In the genomic region with DNA sequence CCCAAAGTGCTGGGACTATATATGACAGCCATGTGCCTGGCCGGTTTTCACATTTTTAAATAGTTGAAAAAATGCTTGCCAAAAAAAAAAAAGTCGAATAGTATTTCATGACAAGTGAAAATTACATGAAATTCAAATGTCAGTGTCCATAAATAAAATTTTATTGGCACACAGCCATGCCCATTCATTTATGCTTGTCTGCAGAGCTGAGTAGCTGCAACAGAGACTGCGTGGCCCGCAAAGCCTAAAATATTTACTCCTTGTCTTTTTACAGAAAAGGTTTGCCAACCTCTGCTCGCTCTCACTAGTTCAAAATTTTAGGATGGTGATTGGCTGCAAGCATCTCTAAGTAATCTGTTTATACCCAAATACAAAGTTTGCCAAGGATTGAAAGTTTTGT, we compare ENCODE assay signal across 22 cellular contexts. TPM values are rescaled to one million over a fixed set of nuclear protein-coding genes. Genes with fewer than 3 reads are reported as not detected.
DNase-seq lines count a peak whose midpoint lies in the region; ATAC-seq and TF ChIP-seq lines count a peak whose summit lies in the region.
"Had no signal": no experiment of that assay in that cellular context is flagged by ENCODE, and none has a peak within 500 bp of the region (broad histone marks: within the 10 kb centered on the region; RNA-seq: fewer than 3 reads in every experiment).

No MANE protein-coding gene starts in this region.

- no peak overlapping the region for H3K4me3 ChIP-seq in DOHH2 (ENCODE audit: low read length)
- no peak overlapping the region for H3K4me3 ChIP-seq in adrenal gland
- no peak overlapping the region for H3K4me3 ChIP-seq in right atrium auricular region
- H3K4me3 ChIP-seq: GM23248, Peyer's patch had no signal

- no peaks in the 10 kb centered on the region for H3K36me3 ChIP-seq in DOHH2 (ENCODE audit: control insufficient read depth, low read length)
- no peaks in the 10 kb centered on the region for H3K36me3 ChIP-seq in adrenal gland (replicated peaks in 1 of 2)
- H3K36me3 ChIP-seq in right atrium auricular region, result no peaks in the 10 kb centered on the region
- H3K36me3 ChIP-seq: Peyer's patch had no signal

- H3K4me2 ChIP-seq in DOHH2 (ENCODE audit: low read length), result peak overlapping the region; percentile 17
- H3K4me2 ChIP-seq: SK-N-SH had no signal

- H3K79me2 ChIP-seq in DOHH2 (ENCODE audit: control insufficient read depth, low read length), result no peaks in the 10 kb centered on the region

- H3F3A ChIP-seq in DOHH2 (ENCODE audit: control insufficient read depth, insufficient read depth), result no peaks in the 10 kb centered on the region

- H3K4me1 ChIP-seq in DOHH2 (ENCODE audit: control insufficient read depth, low read length) (peaks cover 55% of the 10 kb centered on the region), adrenal gland (replicated peaks in 1 of 2) (peaks cover 6 to 16% of the 10 kb centered on the region in 2 donors), right atrium auricular region (peaks cover 0 to 67% of the 10 kb centered on the region in 2 donors)

- H3K27ac ChIP-seq in DOHH2 (ENCODE audit: low read depth, low read length), result no peak overlapping the region
- peak overlapping the region; percentile 68 to 96 (median 88) for H3K27ac ChIP-seq in adrenal gland
- peak overlapping the region; percentile 80 to 94 for H3K27ac ChIP-seq in right atrium auricular region
- no peak overlapping the region for H3K27ac ChIP-seq in substantia nigra (ENCODE audit: low read depth, low read length, poor library complexity, severe bottlenecking)
- H3K27ac ChIP-seq: C4-2B, GM23248, Peyer's patch had no signal

- no peaks in the 10 kb centered on the region for H3K9me3 ChIP-seq in DOHH2 (ENCODE audit: control insufficient read depth, insufficient read depth, low read length)
- H3K9me3 ChIP-seq in adrenal gland (replicated peaks in 1 of 3), result no peaks in the 10 kb centered on the region
- H3K9me3 ChIP-seq in right atrium auricular region, result no peaks in the 10 kb centered on the region
- H3K9me3 ChIP-seq: Caco-2, Peyer's patch, SK-N-SH had no signal

- 39 to 52% (median 43%) methylated on average over 5 of the region's 5 CpGs for WGBS in adrenal gland, 4 donors

- no peak for TF ChIP-seq CTCF in DOHH2 (IDR thresholded peaks at IDR 0.05; ENCODE audit: low read depth, low read length, poor library complexity, severe bottlenecking)
- no peak for TF ChIP-seq CTCF in adrenal gland (IDR thresholded peaks at IDR 0.05)
- TF ChIP-seq CTCF in right atrium auricular region (IDR thresholded peaks at IDR 0.05), result no peak

- ATAC-seq in Right ventricle myocardium inferior, result no peak
- ATAC-seq in GM19035 (IDR thresholded peaks at IDR 0.05; ENCODE audit: unreplicated experiment), result no peak
- ATAC-seq: CD8-positive, alpha-beta T cell; HepG2 had no signal

- DNase-seq in Right ventricle myocardium inferior (ENCODE audit: missing footprints) (peak; percentile 5), cardiac septum (ENCODE audit: low spot score) (no peak), adrenal gland (peak in 2 of 7 donors; percentile 58 to 68), right atrium auricular region (ENCODE audit: low spot score) (no peak), substantia nigra (lab: John Stamatoyannopoulos, UW) (no peak)
- DNase-seq: Caco-2; CD8-positive, alpha-beta T cell; DMS 273 treated with DMSO at 0.1 percent for 48 hours; GM23248; H9; MV-4-11; NCI-H2029; NCI-H446 treated with DMSO at 0.1 percent for 48 hours; Peyer's patch; SK-N-SH; SW 1271 had no signal

- H4K20me1 ChIP-seq in DOHH2 (ENCODE audit: control insufficient read depth, insufficient read depth, low read depth, low read length), result no peaks in the 10 kb centered on the region

- intact Hi-C loops in Right ventricle myocardium inferior (cut with DNase I) (no loop called here), cardiac septum (cut with DNase I) (no loop called here), adrenal gland (cut with DNase I) (no loop called here)

- H3K27me3 ChIP-seq in DOHH2 (ENCODE audit: control insufficient read depth, low read length) (no peaks in the 10 kb centered on the region), adrenal gland (no peaks in the 10 kb centered on the region), right atrium auricular region (no peaks in the 10 kb centered on the region)
- H3K27me3 ChIP-seq: Peyer's patch had no signal

- no peaks in the 10 kb centered on the region for H3K9me2 ChIP-seq in DOHH2 (replicated peaks; ENCODE audit: control insufficient read depth, low read length)
- H3K9me2 ChIP-seq: SK-N-SH had no signal

- TF ChIP-seq POLR2A in adrenal gland (IDR thresholded peaks at IDR 0.05), result no peak

RNA-seq across cellular contexts. Expression of gene TESC, which starts 49.2 kb away (rescaled TPM):
- 93.9 TPM for total RNA-seq in Right ventricle myocardium inferior
- 23.7 TPM for total RNA-seq in cardiac septum
- total RNA-seq in adrenal gland, result 100 to 1,000 TPM in 2 of 8 donors, 10 to 100 TPM in 6; 47.8 to 144 (median 82.9) TPM
- 10 to 100 TPM; 34.3 to 73.2 (median 45.4) TPM for polyA plus RNA-seq in adrenal gland
- total RNA-seq in right atrium auricular region, result 10 to 100 TPM; 31.2 to 36.2 TPM
- total RNA-seq: GM23248, LHCN-M2, MCF 10A had no signal

Comparison
In these comparisons a context has a peak if more than half of its experiments do, and no peak if none do; other contexts are left out.
1. H3K27ac ChIP-seq: peak in adrenal gland (5 of 5) and right atrium auricular region (2 of 2); none in DOHH2 (single experiment) and substantia nigra (single experiment).